In the genomic region with DNA sequence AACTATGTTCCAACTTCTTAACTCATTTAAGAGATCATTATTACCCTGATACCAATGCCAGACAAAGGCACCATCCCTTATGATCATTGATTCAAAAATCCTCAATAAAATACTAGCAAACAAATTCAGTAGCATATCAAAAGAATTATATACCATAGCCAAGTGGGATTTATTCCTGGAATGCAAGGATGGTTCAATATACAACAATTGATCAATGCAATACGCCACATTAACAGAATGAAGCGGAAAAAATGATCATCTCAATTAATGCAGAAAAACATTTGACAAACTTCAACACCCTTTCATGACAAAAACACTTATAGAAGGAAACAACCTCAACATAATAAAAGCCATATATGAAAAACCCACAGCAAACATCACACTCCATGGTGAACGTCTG, we compare ENCODE assay signal across 38 cellular contexts. TPM values are rescaled to one million over a fixed set of nuclear protein-coding genes. Genes with fewer than 3 reads are reported as not detected.
"Had no signal": no experiment of that assay in that cellular context is flagged by ENCODE, and none has a peak within 500 bp of the region (broad histone marks: within the 10 kb centered on the region; RNA-seq: fewer than 3 reads in every experiment).

No MANE protein-coding gene starts in this region.

- H3K4me3 Mint-ChIP-seq: activated B cell treated with CpG ODN at 0.5 μM for 24 hours; activated CD4-positive, alpha-beta memory T cell treated with anti-CD3 and anti-CD28 coated beads for 36 hours; activated CD4-positive, alpha-beta T cell treated with anti-CD3 and anti-CD28 coated beads, Interleukin-2, amount 10 ng/mL, durations not matched to agents 24 days and 14 days; activated CD8-positive, alpha-beta T cell treated with anti-CD3 and anti-CD28 coated beads for 36 hours; activated naive CD4-positive, alpha-beta T cell treated with anti-CD3 and anti-CD28 coated beads for 36 hours; activated naive CD8-positive, alpha-beta T cell treated with anti-CD3 and anti-CD28 coated beads for 36 hours; activated T-cell treated with anti-CD3 and anti-CD28 coated beads, Interleukin-2, amount 50 U/mL, for 4 hours; activated T-cell treated with anti-CD3 and anti-CD28 coated beads, Interleukin-2, amount 50 U/mL, for 72 hours; activated T-helper 1 cell treated with anti-CD3 and anti-CD28 coated beads, Interleukin-12 subunit alpha, Interleukin-12 subunit beta, Interleukin-2, Interleukin-4 antibody, amounts not matched to agents 30 ng/mL and 10 ng/mL and 1 ng/mL, durations not matched to agents 14 hours and 24 hours and 36 hours; activated T-helper 17 cell treated with anti-CD3 and anti-CD28 coated beads, Interleukin-2, amount 50 U/mL, for 72 hours; T-helper 2 cell treated with Interferon-gamma antibody and Interleukin-4, amounts not matched to agents 5 μg/mL and 100 μg/mL, for 36 hours had no signal

- FAIRE-seq: astrocyte, colon, TTC549 had no signal

- DNase-seq: activated B cell treated with CpG ODN at 0.5 μM for 24 hours; activated CD4-positive, alpha-beta memory T cell treated with anti-CD3 and anti-CD28 coated beads for 36 hours; activated CD4-positive, alpha-beta T cell treated with anti-CD3 and anti-CD28 coated beads for 4 hours; activated CD4-positive, alpha-beta T cell treated with anti-CD3 and anti-CD28 coated beads, Interleukin-2, amount 10 ng/mL, durations not matched to agents 24 days and 14 days; activated CD4-positive, alpha-beta T cell treated with anti-CD3 and anti-CD28 coated beads, Interleukin-2, amount 50 U/mL, for 1 hour; activated CD4-positive, alpha-beta T cell treated with anti-CD3 and anti-CD28 coated beads, Interleukin-2, amount 50 U/mL, for 4 hours; activated CD4-positive, CD25-positive, alpha-beta regulatory T cell treated with anti-CD3 and anti-CD28 coated beads, Interleukin-2, amount 50 U/mL, for 72 hours; activated CD8-positive, alpha-beta memory T cell treated with anti-CD3 and anti-CD28 coated beads, Interleukin-2, amount 50 U/mL, for 4 hours; activated CD8-positive, alpha-beta T cell treated with anti-CD3 and anti-CD28 coated beads for 36 hours; activated effector memory CD4-positive, alpha-beta T cell treated with anti-CD3 and anti-CD28 coated beads, Interleukin-2, amount 50 U/mL, for 16 hours; activated gamma-delta T cell treated with Interleukin-2 at 50 U/mL for 16 hours; activated naive CD4-positive, alpha-beta T cell; activated naive CD4-positive, alpha-beta T cell treated with anti-CD3 and anti-CD28 coated beads for 36 hours; activated naive CD4-positive, alpha-beta T cell treated with anti-CD3 and anti-CD28 coated beads, Interleukin-2, amount 50 U/mL, for 16 hours; activated naive CD8-positive, alpha-beta T cell treated with anti-CD3 and anti-CD28 coated beads for 36 hours; activated T-cell treated with anti-CD3 and anti-CD28 coated beads for 4 hours; activated T-cell treated with anti-CD3 and anti-CD28 coated beads, Interleukin-2, amount 50 U/mL, for 1 hour; activated T-cell treated with anti-CD3 and anti-CD28 coated beads, Interleukin-2, amount 50 U/mL, for 4 hours; activated T-cell treated with anti-CD3 and anti-CD28 coated beads, Interleukin-2, amount 50 U/mL, for 72 hours; adrenal gland; amniotic stem cell; aorta; body of pancreas; brain microvascular endothelial cell; central memory CD4-positive, alpha-beta T cell; T-helper 9 cell had no signal

- H3K4me3 ChIP-seq: adrenal gland, body of pancreas, breast epithelium had no signal

- H3K36me3 ChIP-seq: adrenal gland, brain microvascular endothelial cell, breast epithelium had no signal

- H3K27ac Mint-ChIP-seq: activated B cell treated with CpG ODN at 0.5 μM for 24 hours; activated CD4-positive, alpha-beta memory T cell treated with anti-CD3 and anti-CD28 coated beads for 36 hours; activated CD4-positive, alpha-beta T cell treated with anti-CD3 and anti-CD28 coated beads, Interleukin-2, amount 10 ng/mL, durations not matched to agents 24 days and 14 days; activated CD8-positive, alpha-beta T cell treated with anti-CD3 and anti-CD28 coated beads for 36 hours; activated naive CD4-positive, alpha-beta T cell treated with anti-CD3 and anti-CD28 coated beads for 36 hours; activated naive CD4-positive, alpha-beta T cell treated with anti-CD3 and anti-CD28 coated beads, Interleukin-2, amount 50 U/mL, for 72 hours; activated naive CD8-positive, alpha-beta T cell treated with anti-CD3 and anti-CD28 coated beads for 36 hours; activated T-cell treated with anti-CD3 and anti-CD28 coated beads, Interleukin-2, amount 50 U/mL, for 72 hours; activated T-helper 1 cell treated with anti-CD3 and anti-CD28 coated beads, Interleukin-12 subunit alpha, Interleukin-12 subunit beta, Interleukin-2, Interleukin-4 antibody, amounts not matched to agents 30 ng/mL and 10 ng/mL and 1 ng/mL, durations not matched to agents 14 hours and 24 hours and 36 hours; activated T-helper 17 cell treated with anti-CD3 and anti-CD28 coated beads, Interleukin-2, amount 50 U/mL, for 72 hours; T-helper 2 cell treated with Interferon-gamma antibody and Interleukin-4, amounts not matched to agents 5 μg/mL and 100 μg/mL, for 36 hours had no signal

- H3K27me3 ChIP-seq: adrenal gland, body of pancreas, brain microvascular endothelial cell, breast epithelium had no signal

- H3K4me1 Mint-ChIP-seq: activated B cell treated with CpG ODN at 0.5 μM for 24 hours; activated CD4-positive, alpha-beta T cell treated with anti-CD3 and anti-CD28 coated beads, Interleukin-2, amount 10 ng/mL, durations not matched to agents 24 days and 14 days; activated naive CD8-positive, alpha-beta T cell treated with anti-CD3 and anti-CD28 coated beads for 36 hours; activated T-helper 17 cell treated with anti-CD3 and anti-CD28 coated beads, Interleukin-2, amount 50 U/mL, for 72 hours had no signal

- H3K27ac ChIP-seq: adrenal gland, body of pancreas, brain microvascular endothelial cell, breast epithelium, VCaP had no signal

- H3K4me1 ChIP-seq: adrenal gland, body of pancreas, breast epithelium had no signal

- ATAC-seq: activated CD8-positive, alpha-beta T cell treated with anti-CD3 and anti-CD28 coated beads for 36 hours; activated naive CD4-positive, alpha-beta T cell treated with anti-CD3 and anti-CD28 coated beads, Interleukin-2, amount 50 U/mL, for 72 hours; activated T-cell treated with anti-CD3 and anti-CD28 coated beads, Interleukin-2, amount 50 U/mL, for 4 hours; activated T-cell treated with anti-CD3 and anti-CD28 coated beads, Interleukin-2, amount 50 U/mL, for 72 hours; activated T-helper 17 cell treated with anti-CD3 and anti-CD28 coated beads, Interleukin-2, amount 50 U/mL, for 72 hours; body of pancreas had no signal

RNA-seq across cellular contexts. Expression of a gene that starts 4.7 kb away (rescaled TPM):
- total RNA-seq: activated B cell treated with CpG ODN at 0.5 μM for 24 hours; activated CD4-positive, alpha-beta memory T cell treated with anti-CD3 and anti-CD28 coated beads for 36 hours; activated CD4-positive, alpha-beta T cell treated with anti-CD3 and anti-CD28 coated beads, Interleukin-2, amount 10 ng/mL, durations not matched to agents 24 days and 14 days; activated CD8-positive, alpha-beta memory T cell treated with anti-CD3 and anti-CD28 coated beads for 36 hours; activated CD8-positive, alpha-beta T cell treated with anti-CD3 and anti-CD28 coated beads for 36 hours; activated naive CD4-positive, alpha-beta T cell treated with anti-CD3 and anti-CD28 coated beads for 36 hours; activated naive CD4-positive, alpha-beta T cell treated with anti-CD3 and anti-CD28 coated beads, Interleukin-2, amount 50 U/mL, for 72 hours; activated naive CD8-positive, alpha-beta T cell treated with anti-CD3 and anti-CD28 coated beads for 36 hours; activated T-cell treated with anti-CD3 and anti-CD28 coated beads, Interleukin-2, amount 50 U/mL, for 4 hours; activated T-cell treated with anti-CD3 and anti-CD28 coated beads, Interleukin-2, amount 50 U/mL, for 72 hours; activated T-helper 1 cell treated with anti-CD3 and anti-CD28 coated beads, Interleukin-12 subunit alpha, Interleukin-12 subunit beta, Interleukin-2, Interleukin-4 antibody, amounts not matched to agents 30 ng/mL and 10 ng/mL and 1 ng/mL, durations not matched to agents 14 hours and 24 hours and 36 hours; activated T-helper 17 cell treated with anti-CD3 and anti-CD28 coated beads, Interleukin-2, amount 50 U/mL, for 72 hours; adrenal gland; aorta; astrocyte; body of pancreas; breast epithelium; cardiac septum; cerebellum had no signal
- polyA plus RNA-seq: adrenal gland, aorta had no signal

RNA-seq across cellular contexts. Expression of a gene that starts 39.4 kb away (rescaled TPM):
- total RNA-seq: activated B cell treated with CpG ODN at 0.5 μM for 24 hours; activated CD4-positive, alpha-beta memory T cell treated with anti-CD3 and anti-CD28 coated beads for 36 hours; activated CD4-positive, alpha-beta T cell treated with anti-CD3 and anti-CD28 coated beads, Interleukin-2, amount 10 ng/mL, durations not matched to agents 24 days and 14 days; activated CD8-positive, alpha-beta memory T cell treated with anti-CD3 and anti-CD28 coated beads for 36 hours; activated CD8-positive, alpha-beta T cell treated with anti-CD3 and anti-CD28 coated beads for 36 hours; activated naive CD4-positive, alpha-beta T cell treated with anti-CD3 and anti-CD28 coated beads for 36 hours; activated naive CD4-positive, alpha-beta T cell treated with anti-CD3 and anti-CD28 coated beads, Interleukin-2, amount 50 U/mL, for 72 hours; activated naive CD8-positive, alpha-beta T cell treated with anti-CD3 and anti-CD28 coated beads for 36 hours; activated T-cell treated with anti-CD3 and anti-CD28 coated beads, Interleukin-2, amount 50 U/mL, for 4 hours; activated T-cell treated with anti-CD3 and anti-CD28 coated beads, Interleukin-2, amount 50 U/mL, for 72 hours; activated T-helper 1 cell treated with anti-CD3 and anti-CD28 coated beads, Interleukin-12 subunit alpha, Interleukin-12 subunit beta, Interleukin-2, Interleukin-4 antibody, amounts not matched to agents 30 ng/mL and 10 ng/mL and 1 ng/mL, durations not matched to agents 14 hours and 24 hours and 36 hours; activated T-helper 17 cell treated with anti-CD3 and anti-CD28 coated beads, Interleukin-2, amount 50 U/mL, for 72 hours; adrenal gland; aorta; astrocyte; body of pancreas; breast epithelium; cardiac septum; cerebellum had no signal
- polyA plus RNA-seq: aorta had no signal
